Comparison of ENCODE assay signal across 15 cellular contexts in the genomic region with DNA sequence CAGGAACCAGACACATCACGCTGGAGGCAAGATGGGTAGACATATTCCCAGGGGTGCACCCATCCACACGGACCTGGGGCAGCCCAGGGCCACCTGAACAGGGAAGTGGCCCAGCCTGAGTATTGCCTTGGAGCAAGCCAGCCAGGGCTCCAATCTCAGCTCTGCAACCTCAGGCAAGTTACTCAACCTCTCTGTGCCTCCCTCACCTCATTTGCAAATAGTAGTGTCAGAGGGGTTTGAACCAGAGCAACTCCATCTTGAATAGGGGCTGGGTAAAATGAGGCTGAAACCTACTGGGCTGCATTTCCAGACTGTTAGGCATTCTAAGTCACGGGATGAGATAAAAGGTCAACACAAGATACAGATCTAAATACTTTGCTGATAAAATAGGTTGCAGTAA. TPM values are rescaled to one million over a fixed set of nuclear protein-coding genes. Genes with fewer than 3 reads are reported as not detected.
DNase-seq lines count a peak whose midpoint lies in the region; ATAC-seq and TF ChIP-seq lines count a peak whose summit lies in the region.
"Had no signal": no experiment of that assay in that cellular context is flagged by ENCODE, and none has a peak within 500 bp of the region (broad histone marks: within the 10 kb centered on the region; RNA-seq: fewer than 3 reads in every experiment).

No MANE protein-coding gene starts in this region.

- H3K4me3 ChIP-seq in HUES64 (ENCODE audit: low read length), result no peak overlapping the region
- peak overlapping the region; percentile 43 for H3K4me3 ChIP-seq in coronary artery
- H3K4me3 ChIP-seq in neural progenitor cell, result no peak overlapping the region
- no peak overlapping the region for H3K4me3 ChIP-seq in thoracic aorta
- H3K4me3 ChIP-seq: lung had no signal

- no peak overlapping the region for H3K4me3 Mint-ChIP-seq in neural progenitor cell
- H3K4me3 Mint-ChIP-seq: natural killer cell treated with Interleukin-12 subunit alpha and Interleukin-12 subunit beta and Interleukin-15 and Interleukin-18, amount 100 ng/mL, for 72 hours had no signal

- ATAC-seq in thoracic aorta (ENCODE audit: insufficient number of reproducible peaks, low FRiP score, low read depth), result no peak
- ATAC-seq: natural killer cell treated with Interleukin-12 subunit alpha and Interleukin-12 subunit beta and Interleukin-15 and Interleukin-18, amount 100 ng/mL, for 72 hours had no signal

- peak overlapping the region; percentile 85 for H2AFZ ChIP-seq in neural progenitor cell (replicated peaks)

- H3K27ac Mint-ChIP-seq in neural progenitor cell, result peak overlapping the region; percentile 36
- H3K27ac Mint-ChIP-seq: natural killer cell treated with Interleukin-12 subunit alpha and Interleukin-12 subunit beta and Interleukin-15 and Interleukin-18, amount 100 ng/mL, for 72 hours had no signal

- DNase-seq in coronary artery (ENCODE audit: low spot score), result no peak
- DNase-seq in neural progenitor cell (ENCODE audit: low spot score), result no peak
- DNase-seq in thoracic aorta (ENCODE audit: low spot score), result no peak
- no peak for DNase-seq in stimulated activated naive CD4-positive, alpha-beta T cell (lab: John Stamatoyannopoulos, UW)
- DNase-seq in HUDEP-2 (lab: John Stamatoyannopoulos, UW; ENCODE audit: unreplicated experiment in 76 of 76), result no peak
- no peak for DNase-seq in NCI-H1048 (lab: John Stamatoyannopoulos, UW)
- DNase-seq: effector memory CD4-positive, alpha-beta T cell; Kasumi-1; NCI-H1436; small intestine; stimulated activated naive CD4-positive, alpha-beta T cell treated with Interleukin-2 at 50 U/mL for 16 hours; T-helper 2 cell had no signal

- peak overlapping the region; percentile 48 for H3K4me2 ChIP-seq in neural progenitor cell

- H3K4me1 Mint-ChIP-seq in neural progenitor cell, result peaks cover 13% of the 10 kb centered on the region

- H3K9ac ChIP-seq in HUES64 (ENCODE audit: low read depth, low read length) (peak overlapping the region; percentile 36; the same call in 1 of the 2 replicates), neural progenitor cell (no peak overlapping the region)

- no peaks in the 10 kb centered on the region for H3K36me3 ChIP-seq in HUES64 (ENCODE audit: insufficient read depth, low read length)
- H3K36me3 ChIP-seq in neural progenitor cell, result no peaks in the 10 kb centered on the region
- H3K36me3 ChIP-seq in thoracic aorta, result no peaks in the 10 kb centered on the region

- H3K27me3 ChIP-seq in HUES64 (ENCODE audit: insufficient read depth, low read length) (no peaks in the 10 kb centered on the region), neural progenitor cell (peaks cover 6% of the 10 kb centered on the region), thoracic aorta (replicated peaks; ENCODE audit: insufficient read depth) (no peaks in the 10 kb centered on the region)

- H3F3A ChIP-seq in neural progenitor cell (ENCODE audit: low read depth), result peaks cover 20% of the 10 kb centered on the region

- WGBS in HUES64, result 90% methylated on average over 3 of the region's 3 CpGs

- H3K9me3 Mint-ChIP-seq in neural progenitor cell, result no peaks in the 10 kb centered on the region
- H3K9me3 Mint-ChIP-seq: natural killer cell treated with Interleukin-12 subunit alpha and Interleukin-12 subunit beta and Interleukin-15 and Interleukin-18, amount 100 ng/mL, for 72 hours had no signal

- H3K9me3 ChIP-seq in HUES64 (ENCODE audit: insufficient read depth, low read depth, low read length) (no peaks in the 10 kb centered on the region), neural progenitor cell (ENCODE audit: low read depth) (no peaks in the 10 kb centered on the region), thoracic aorta (no peaks in the 10 kb centered on the region)

- no peak for TF ChIP-seq CTCF in coronary artery (IDR thresholded peaks at IDR 0.05)
- no peak for TF ChIP-seq CTCF in neural progenitor cell (IDR thresholded peaks at IDR 0.05)
- TF ChIP-seq CTCF in thoracic aorta (IDR thresholded peaks at IDR 0.05), result no peak

- H3K27ac ChIP-seq in HUES64 (ENCODE audit: low read depth, low read length) (no peak overlapping the region), coronary artery (peak overlapping the region; percentile 76 to 92), neural progenitor cell (no peak overlapping the region), thoracic aorta (peak overlapping the region; percentile 32 to 49)

- H4K20me1 ChIP-seq in neural progenitor cell (ENCODE audit: low read depth), result no peaks in the 10 kb centered on the region

- peaks cover 2% of the 10 kb centered on the region for H3K27me3 Mint-ChIP-seq in neural progenitor cell (ENCODE audit: insufficient read depth, low read depth)
- H3K27me3 Mint-ChIP-seq: natural killer cell treated with Interleukin-12 subunit alpha and Interleukin-12 subunit beta and Interleukin-15 and Interleukin-18, amount 100 ng/mL, for 72 hours had no signal

- no peaks in the 10 kb centered on the region for H3K79me2 ChIP-seq in neural progenitor cell (ENCODE audit: low read depth)

- peaks cover 9% of the 10 kb centered on the region for H3K4me1 ChIP-seq in HUES64 (ENCODE audit: insufficient read depth, low read length)
- peaks cover 19% of the 10 kb centered on the region for H3K4me1 ChIP-seq in neural progenitor cell
- H3K4me1 ChIP-seq in thoracic aorta (ENCODE audit: control insufficient read depth in 1 of 2, low read depth in 2 of 2), result peaks cover 11 to 15% of the 10 kb centered on the region in 2 donors

- H3K36me3 Mint-ChIP-seq in neural progenitor cell, result no peaks in the 10 kb centered on the region
- H3K36me3 Mint-ChIP-seq: natural killer cell treated with Interleukin-12 subunit alpha and Interleukin-12 subunit beta and Interleukin-15 and Interleukin-18, amount 100 ng/mL, for 72 hours had no signal

RNA-seq across cellular contexts. Expression of a gene that starts 35.1 kb away (rescaled TPM):
- polyA plus RNA-seq in HUES64 (2013, experiment 1 of 2), result 48.0 TPM
- polyA plus RNA-seq in HUES64 (2013, experiment 2 of 2), result 58.7 TPM
- total RNA-seq in neural progenitor cell (ENCODE audit: low replicate concordance), result 48.7 and 84.2 TPM in 2 replicates
- total RNA-seq in thoracic aorta, result 10 to 100 TPM; 14.6 to 21.4 TPM

RNA-seq across cellular contexts. Expression of a gene that starts 46.4 kb away (rescaled TPM):
- polyA plus RNA-seq in HUES64 (2013, experiment 1 of 2), result 147 TPM
- 152 TPM for polyA plus RNA-seq in HUES64 (2013, experiment 2 of 2)
- total RNA-seq in neural progenitor cell (ENCODE audit: low replicate concordance) (42.5 and 50.0 TPM in 2 replicates), thoracic aorta (100 to 1,000 TPM; 124 to 146 TPM)

Comparison
In these comparisons a context has a peak if more than half of its experiments do, and no peak if none do; other contexts are left out.
1. H3K27ac ChIP-seq: peak in coronary artery (2 of 2) and thoracic aorta (2 of 2); none in HUES64 (single experiment) and neural progenitor cell (single experiment).